Comparison of ENCODE assay signal across 21 cellular contexts in genomic region chr7:106583706-106584690, GRCh38.
A peak's percentile ranks its signal among the peaks of the same experiment; 100 is the strongest.
DNase-seq lines count a peak whose midpoint lies in the region; ATAC-seq, FAIRE-seq and TF ChIP-seq lines count a peak whose summit lies in the region.
"Had no signal": no experiment of that assay in that cellular context is flagged by ENCODE, and none has a peak within 500 bp of the region (broad histone marks: within the 10 kb centered on the region; RNA-seq: fewer than 3 reads in every experiment).

No MANE protein-coding gene starts in this region.

- peaks cover 4% of the 10 kb centered on the region for H3K9me3 Mint-ChIP-seq in activated CD4-positive, alpha-beta T cell treated with anti-CD3 and anti-CD28 coated beads for 36 hours (ENCODE audit: low read depth)
- peaks cover 4% of the 10 kb centered on the region for H3K9me3 Mint-ChIP-seq in activated CD4-positive, alpha-beta T cell treated with anti-CD3 and anti-CD28 coated beads, Interleukin-2, amount 10 ng/mL, durations not matched to agents 7 days and 5 days
- H3K9me3 Mint-ChIP-seq in astrocyte (ENCODE audit: unreplicated experiment), result peaks cover 6% of the 10 kb centered on the region
- H3K9me3 Mint-ChIP-seq: CD8-positive, alpha-beta T cell; H9 had no signal

- H3K36me3 ChIP-seq in astrocyte (ENCODE audit: insufficient read depth, low read length), result no peaks in the 10 kb centered on the region
- no peaks in the 10 kb centered on the region for H3K36me3 ChIP-seq in mesendoderm (ENCODE audit: control insufficient read depth, insufficient read depth, low read length)
- H3K36me3 ChIP-seq: BLaER1 had no signal

- H2AFZ ChIP-seq in astrocyte (ENCODE audit: low read depth, low read length), result no peak overlapping the region

- no peak overlapping the region for H3K18ac ChIP-seq in mesendoderm (ENCODE audit: low read length)

- no peak overlapping the region for H3K4me3 Mint-ChIP-seq in activated CD4-positive, alpha-beta T cell treated with anti-CD3 and anti-CD28 coated beads for 36 hours
- H3K4me3 Mint-ChIP-seq in activated CD4-positive, alpha-beta T cell treated with anti-CD3 and anti-CD28 coated beads, Interleukin-2, amount 10 ng/mL, durations not matched to agents 7 days and 5 days, result no peak overlapping the region
- no peak overlapping the region for H3K4me3 Mint-ChIP-seq in astrocyte (ENCODE audit: unreplicated experiment)
- H3K4me3 Mint-ChIP-seq: B cell; CD4-positive, CD25-positive, alpha-beta regulatory T cell; CD8-positive, alpha-beta T cell; H9 had no signal

- H3K27ac Mint-ChIP-seq in activated CD4-positive, alpha-beta T cell treated with anti-CD3 and anti-CD28 coated beads for 36 hours, result peak overlapping the region; percentile 11
- no peak overlapping the region for H3K27ac Mint-ChIP-seq in activated CD4-positive, alpha-beta T cell treated with anti-CD3 and anti-CD28 coated beads, Interleukin-2, amount 10 ng/mL, durations not matched to agents 7 days and 5 days
- no peak overlapping the region for H3K27ac Mint-ChIP-seq in astrocyte (ENCODE audit: unreplicated experiment)
- H3K27ac Mint-ChIP-seq: B cell; CD4-positive, CD25-positive, alpha-beta regulatory T cell; CD8-positive, alpha-beta T cell; H9 had no signal

- H3K9ac ChIP-seq in astrocyte (ENCODE audit: low read length) (no peak overlapping the region), mesendoderm (ENCODE audit: low read length) (no peak overlapping the region)
- H3K9ac ChIP-seq: BLaER1 had no signal

- H3K79me1 ChIP-seq in mesendoderm (ENCODE audit: low read length), result no peaks in the 10 kb centered on the region

- H3K4me1 ChIP-seq in astrocyte (ENCODE audit: insufficient read depth, low read length), result no peaks in the 10 kb centered on the region
- H3K4me1 ChIP-seq in mesendoderm (ENCODE audit: control insufficient read depth, low read depth, low read length), result no peaks in the 10 kb centered on the region
- H3K4me1 ChIP-seq: BLaER1, Caco-2 had no signal

- CTCF ChIA-PET in activated CD4-positive, alpha-beta T cell treated with anti-CD3 and anti-CD28 coated beads for 36 hours (lab: Charles Lee), result interaction anchor here (0.5 to 0.8 kb wide), 2 partner anchors 38 to 408 kb away, joined by 3 read pairs; no protein-coding TSS in a partner anchor
- CTCF ChIA-PET in activated CD4-positive, alpha-beta T cell treated with anti-CD3 and anti-CD28 coated beads, Interleukin-2, amount 10 ng/mL, durations not matched to agents 7 days and 5 days (lab: Charles Lee), result interaction anchor here (0.7 kb wide), 1 partner anchor 23 kb away, joined by 5 read pairs; no protein-coding TSS in a partner anchor

- H4K5ac ChIP-seq in mesendoderm (ENCODE audit: low read length), result no peak overlapping the region

- H3K27me3 Mint-ChIP-seq in activated CD4-positive, alpha-beta T cell treated with anti-CD3 and anti-CD28 coated beads for 36 hours, result peaks cover 5% of the 10 kb centered on the region
- H3K27me3 Mint-ChIP-seq in activated CD4-positive, alpha-beta T cell treated with anti-CD3 and anti-CD28 coated beads, Interleukin-2, amount 10 ng/mL, durations not matched to agents 7 days and 5 days, result no peaks in the 10 kb centered on the region
- H3K27me3 Mint-ChIP-seq in astrocyte (ENCODE audit: low read depth, unreplicated experiment), result no peaks in the 10 kb centered on the region
- H3K27me3 Mint-ChIP-seq: B cell had no signal

- H3K27ac ChIP-seq in astrocyte (ENCODE audit: low read depth, low read length), result no peak overlapping the region
- no peak overlapping the region for H3K27ac ChIP-seq in mesendoderm (ENCODE audit: low read depth, low read length)
- H3K27ac ChIP-seq: 22Rv1, BLaER1, C4-2B had no signal

- H2BK120ac ChIP-seq in mesendoderm (ENCODE audit: low read depth, low read length), result no peak overlapping the region

- H2BK5ac ChIP-seq in mesendoderm (ENCODE audit: low read length), result no peak overlapping the region

- H2BK15ac ChIP-seq in mesendoderm (replicated peaks; ENCODE audit: low read depth), result no peak overlapping the region

- no peaks in the 10 kb centered on the region for H4K20me1 ChIP-seq in astrocyte (ENCODE audit: insufficient read depth, low read length)
- H4K20me1 ChIP-seq: BLaER1 had no signal

- H3K4me2 ChIP-seq in astrocyte (ENCODE audit: low read length) (no peak overlapping the region), mesendoderm (ENCODE audit: low read length) (no peak overlapping the region)
- H3K4me2 ChIP-seq: BLaER1 had no signal

- no peak overlapping the region for H4K8ac ChIP-seq in mesendoderm (ENCODE audit: low read depth, low read length)

- peak; percentile 23 for FAIRE-seq in astrocyte (lab: Jason Lieb, UNC)
- FAIRE-seq: A204.1, G401.6, GM12892, H1 had no signal

- no peak for DNase-seq in activated CD4-positive, alpha-beta T cell treated with anti-CD3 and anti-CD28 coated beads for 36 hours
- no peak for DNase-seq in activated CD4-positive, alpha-beta T cell treated with anti-CD3 and anti-CD28 coated beads, Interleukin-2, amount 10 ng/mL, durations not matched to agents 7 days and 5 days
- no peak for DNase-seq in astrocyte (ENCODE audit: low read depth)
- peak; percentile 76 for DNase-seq in mesendoderm
- DNase-seq in activated naive CD4-positive, alpha-beta T cell treated with anti-CD3 and anti-CD28 coated beads, Interleukin-2, amount 50 U/mL, for 16 hours, result no peak
- no peak for DNase-seq in iPS-NIHi11 (ENCODE audit: low spot score)
- DNase-seq: Caco-2; CD4-positive, CD25-positive, alpha-beta regulatory T cell; CD8-positive, alpha-beta T cell; DMS153; DND-41; H9 had no signal

- H3K79me2 ChIP-seq in astrocyte (ENCODE audit: insufficient read depth, low read length) (no peaks in the 10 kb centered on the region), mesendoderm (ENCODE audit: control insufficient read depth, insufficient read depth, low read length) (no peaks in the 10 kb centered on the region)

- no peaks in the 10 kb centered on the region for H3K9me3 ChIP-seq in astrocyte (ENCODE audit: insufficient read depth, low read depth, low read length)
- H3K9me3 ChIP-seq: BLaER1, Caco-2 had no signal

- no peak overlapping the region for H3K4ac ChIP-seq in mesendoderm (ENCODE audit: low read depth, low read length)

- no peaks in the 10 kb centered on the region for H3K36me3 Mint-ChIP-seq in activated CD4-positive, alpha-beta T cell treated with anti-CD3 and anti-CD28 coated beads for 36 hours (ENCODE audit: low read depth)
- H3K36me3 Mint-ChIP-seq in activated CD4-positive, alpha-beta T cell treated with anti-CD3 and anti-CD28 coated beads, Interleukin-2, amount 10 ng/mL, durations not matched to agents 7 days and 5 days (ENCODE audit: low read depth), result no peaks in the 10 kb centered on the region
- H3K36me3 Mint-ChIP-seq in astrocyte (ENCODE audit: low read depth, unreplicated experiment), result no peaks in the 10 kb centered on the region
- H3K36me3 Mint-ChIP-seq: CD4-positive, CD25-positive, alpha-beta regulatory T cell; CD8-positive, alpha-beta T cell had no signal

- H3K27me3 ChIP-seq in astrocyte (ENCODE audit: insufficient read depth, low read length), result no peaks in the 10 kb centered on the region
- no peaks in the 10 kb centered on the region for H3K27me3 ChIP-seq in mesendoderm (ENCODE audit: insufficient read depth, low read length, poor library complexity)
- H3K27me3 ChIP-seq: BLaER1 had no signal

- ATAC-seq in activated CD4-positive, alpha-beta T cell treated with anti-CD3 and anti-CD28 coated beads for 36 hours, result no peak
- ATAC-seq: CD8-positive, alpha-beta T cell; HCT116 had no signal

- H3K56ac ChIP-seq in mesendoderm (ENCODE audit: low read length), result no peak overlapping the region

- intact Hi-C loops in activated CD4-positive, alpha-beta T cell treated with anti-CD3 and anti-CD28 coated beads for 36 hours (cut with DNase I, micrococcal nuclease), result no loop called here

- POLR2A ChIA-PET in activated CD4-positive, alpha-beta T cell treated with anti-CD3 and anti-CD28 coated beads for 36 hours (lab: Charles Lee), result interaction anchor here (0.7 kb wide), 1 partner anchor 67 kb away, joined by 3 read pairs; no protein-coding TSS in a partner anchor
- POLR2A ChIA-PET in activated CD4-positive, alpha-beta T cell treated with anti-CD3 and anti-CD28 coated beads, Interleukin-2, amount 10 ng/mL, durations not matched to agents 7 days and 5 days (lab: Charles Lee), result no interaction called here

- WGBS in mesendoderm (ENCODE audit: extremely low coverage, insufficient coverage, low lambda C conversion rate), result no CpG with 5 or more reads among the region's 5 CpGs

- TF ChIP-seq CTCF in astrocyte (IDR thresholded peaks at IDR 0.05; ENCODE audit: insufficient read depth, low read depth, low read length), result no peak

- no peaks in the 10 kb centered on the region for H3K4me1 Mint-ChIP-seq in activated CD4-positive, alpha-beta T cell treated with anti-CD3 and anti-CD28 coated beads for 36 hours
- no peaks in the 10 kb centered on the region for H3K4me1 Mint-ChIP-seq in activated CD4-positive, alpha-beta T cell treated with anti-CD3 and anti-CD28 coated beads, Interleukin-2, amount 10 ng/mL, durations not matched to agents 7 days and 5 days
- peaks cover 11% of the 10 kb centered on the region for H3K4me1 Mint-ChIP-seq in astrocyte (ENCODE audit: low read depth, unreplicated experiment)
- H3K4me1 Mint-ChIP-seq: B cell; CD4-positive, CD25-positive, alpha-beta regulatory T cell had no signal

- no peak overlapping the region for H3K23ac ChIP-seq in mesendoderm (ENCODE audit: low read length)

- H2AK5ac ChIP-seq in mesendoderm (ENCODE audit: low read length), result no peak overlapping the region

- H3K4me3 ChIP-seq in astrocyte (ENCODE audit: insufficient read depth, low read depth, low read length) (no peak overlapping the region), mesendoderm (ENCODE audit: low read length) (no peak overlapping the region)
- H3K4me3 ChIP-seq: BLaER1 had no signal
